8 cellular contexts compared by ENCODE assay signal in the genomic region with DNA sequence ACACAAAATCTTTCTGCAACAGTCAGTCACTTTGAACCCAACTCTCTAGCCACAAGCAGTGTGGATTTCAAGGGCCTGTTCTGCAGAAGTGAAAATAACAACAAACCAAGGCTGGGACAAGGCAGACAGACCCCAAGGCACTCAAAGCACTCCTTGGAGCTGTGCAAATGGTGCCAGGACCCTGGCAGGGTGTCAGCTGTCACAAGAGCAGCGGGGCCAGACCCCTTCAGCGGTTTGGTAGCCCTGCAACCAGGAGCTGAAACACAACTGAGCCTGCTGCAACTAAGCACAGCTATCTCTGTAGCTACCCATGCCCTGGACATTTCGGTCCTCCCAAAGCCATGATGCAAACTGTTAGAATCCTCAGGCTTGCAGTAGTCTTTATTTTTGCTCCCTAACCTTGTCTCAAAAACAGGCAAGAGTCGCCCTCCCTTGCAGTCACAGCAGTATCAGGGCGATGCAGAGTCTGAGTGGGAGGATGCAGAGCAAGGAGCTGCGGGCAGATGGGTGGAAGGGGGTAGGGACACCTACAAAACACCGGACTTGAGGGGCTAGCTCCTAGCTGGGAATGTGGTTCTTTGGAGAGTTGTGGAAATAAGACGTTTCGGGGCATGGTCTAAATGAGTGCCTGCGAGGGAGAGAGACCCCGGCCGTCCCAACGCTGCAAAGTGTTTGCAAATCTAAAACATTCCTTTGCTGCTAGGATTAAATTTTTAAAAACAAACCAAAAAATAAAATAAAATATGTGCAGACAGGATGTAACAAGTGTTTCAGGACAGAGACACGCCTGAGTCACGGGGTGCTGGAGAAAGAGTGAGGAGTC. TPM values are rescaled to one million over a fixed set of nuclear protein-coding genes. Genes with fewer than 3 reads are reported as not detected.
DNase-seq lines count a peak whose midpoint lies in the region; ATAC-seq and TF ChIP-seq lines count a peak whose summit lies in the region.

No MANE protein-coding gene starts in this region.

- peaks cover 11% of the 10 kb centered on the region for H3K79me1 ChIP-seq in neuronal stem cell (ENCODE audit: low read depth, low read length)

- H2AK5ac ChIP-seq in neuronal stem cell (ENCODE audit: low read depth, low read length), result peak overlapping the region; percentile 43

- no peak for DNase-seq in CD4-positive, alpha-beta T cell
- DNase-seq in NT2/D1 (ENCODE audit: low read depth, low spot score) (no peak), epithelial cell of prostate (ENCODE audit: low read depth, low spot score) (no peak), neuronal stem cell (ENCODE audit: low spot score) (no peak), NCI-H774 (lab: John Stamatoyannopoulos, UW) (no peak), HUDEP-2 (lab: John Stamatoyannopoulos, UW; ENCODE audit: unreplicated experiment in 76 of 76) (no peak), OCI-M2 (lab: John Stamatoyannopoulos, UW; ENCODE audit: unreplicated experiment) (no peak)

- H4K8ac ChIP-seq in neuronal stem cell (ENCODE audit: low read depth, low read length), result no peak overlapping the region

- H3K4me1 ChIP-seq in NT2/D1 (ENCODE audit: insufficient read depth, insufficient read length) (peaks cover 7% of the 10 kb centered on the region), neuronal stem cell (ENCODE audit: control insufficient read depth in 2 of 2, insufficient read depth in 1 of 2, low read depth in 1 of 2, low read length in 2 of 2) (peaks cover 33 to 40% of the 10 kb centered on the region in 2 donors)

- no peak overlapping the region for H3K14ac ChIP-seq in neuronal stem cell (ENCODE audit: low read length)

- H3K27ac Mint-ChIP-seq in CD4-positive, alpha-beta T cell, result no peak overlapping the region

- no peak for TF ChIP-seq CTCF in CD4-positive, alpha-beta T cell (IDR thresholded peaks at IDR 0.05)

- H3K4me2 ChIP-seq in neuronal stem cell (ENCODE audit: insufficient read depth, low read length, poor library complexity, severe bottlenecking), result peak overlapping the region; percentile 73

- peak overlapping the region; percentile 89 for H3K4me3 ChIP-seq in NT2/D1 (ENCODE audit: insufficient read length, low read depth)
- peak overlapping the region; percentile 82 to 97 for H3K4me3 ChIP-seq in neuronal stem cell (ENCODE audit: low read length in 2 of 2)

- H4K91ac ChIP-seq in neuronal stem cell (ENCODE audit: low read depth, low read length, poor library complexity), result no peak overlapping the region

- no peak overlapping the region for H2BK15ac ChIP-seq in neuronal stem cell (ENCODE audit: low read length)

- H3K36me3 ChIP-seq in NT2/D1 (ENCODE audit: insufficient read depth, insufficient read length, low read length), result peaks cover 45% of the 10 kb centered on the region
- H3K36me3 ChIP-seq in neuronal stem cell (replicated peaks in 1 of 2; ENCODE audit: control insufficient read depth in 2 of 2, insufficient read depth in 2 of 2, low read length in 2 of 2), result peaks cover 0 to 30% of the 10 kb centered on the region in 2 donors

- peak overlapping the region; percentile 99 for H3K9ac ChIP-seq in NT2/D1 (ENCODE audit: insufficient read length, low read depth)
- peak overlapping the region; percentile 98 for H3K9ac ChIP-seq in neuronal stem cell (ENCODE audit: low read depth, low read length, poor library complexity)

- no peaks in the 10 kb centered on the region for H3K36me3 Mint-ChIP-seq in CD4-positive, alpha-beta T cell (ENCODE audit: low read depth)

- H3K23ac ChIP-seq in neuronal stem cell (ENCODE audit: low read depth, low read length, poor library complexity), result no peak overlapping the region

- peak overlapping the region; percentile 97 for H2BK5ac ChIP-seq in neuronal stem cell (ENCODE audit: low read length)

- H3K18ac ChIP-seq in neuronal stem cell (ENCODE audit: low read length), result peak overlapping the region; percentile 100

- no peak for ATAC-seq in CD4-positive, alpha-beta T cell (ENCODE audit: poor library complexity)
- ATAC-seq in HG02973 (IDR thresholded peaks at IDR 0.05; ENCODE audit: unreplicated experiment), result no peak

- H3K4ac ChIP-seq in neuronal stem cell (ENCODE audit: low read length), result no peak overlapping the region

- POLR2A ChIA-PET in CD4-positive, alpha-beta T cell (lab: Charles Lee), result interaction anchor here (0.5 kb wide), 1 partner anchor 91 kb away, joined by 3 read pairs; no protein-coding TSS in a partner anchor

- peaks cover 14% of the 10 kb centered on the region for H3K4me1 Mint-ChIP-seq in CD4-positive, alpha-beta T cell (ENCODE audit: low read depth)

- WGBS in neuronal stem cell (ENCODE audit: extremely low coverage in 2 of 2, insufficient read length in 2 of 2, insufficient replicate concordance in 1 of 2), 2 donors, result no CpG with 5 or more reads among the region's 15 CpGs

- H3K9me3 Mint-ChIP-seq in CD4-positive, alpha-beta T cell, result no peaks in the 10 kb centered on the region

- no peak overlapping the region for H2BK12ac ChIP-seq in neuronal stem cell (ENCODE audit: low read length)

- CTCF ChIA-PET in CD4-positive, alpha-beta T cell (lab: Charles Lee), result interaction anchor here (1.0 kb wide), 1 partner anchor 717 kb away, joined by 3 read pairs; no protein-coding TSS in a partner anchor

- peak overlapping the region; percentile 78 for H3K4me3 Mint-ChIP-seq in CD4-positive, alpha-beta T cell

- no peak overlapping the region for H3K27ac ChIP-seq in CD4-positive, alpha-beta T cell (ENCODE audit: low read depth, low read length)
- H3K27ac ChIP-seq in epithelial cell of prostate (peak overlapping the region; percentile 83), neuronal stem cell (replicated peaks; ENCODE audit: low read length) (no peak overlapping the region)

- intact Hi-C loops in CD4-positive, alpha-beta T cell (cut with DNase I, micrococcal nuclease), result loop anchor here in 1 of 2 experiments (5.0 kb wide), 1 partner anchor 1935 kb away; no protein-coding TSS in a partner anchor

- peak overlapping the region; percentile 78 for H2AFZ ChIP-seq in neuronal stem cell (ENCODE audit: low read length)

- peaks cover 86% of the 10 kb centered on the region for H3K27me3 Mint-ChIP-seq in CD4-positive, alpha-beta T cell

- H3K27me3 ChIP-seq in CD4-positive, alpha-beta T cell (ENCODE audit: control insufficient read depth, insufficient read depth, low read length), result peaks cover 59% of the 10 kb centered on the region
- H3K27me3 ChIP-seq in NT2/D1 (ENCODE audit: insufficient read depth, insufficient read length) (no peaks in the 10 kb centered on the region), neuronal stem cell (ENCODE audit: control insufficient read depth in 3 of 3, insufficient read depth in 3 of 3, low read depth in 1 of 3, low read length in 3 of 3) (no peaks in the 10 kb centered on the region)

- no peaks in the 10 kb centered on the region for H3K9me3 ChIP-seq in CD4-positive, alpha-beta T cell (ENCODE audit: control insufficient read depth, low read length)
- H3K9me3 ChIP-seq in NT2/D1 (ENCODE audit: insufficient read depth, low read length) (no peaks in the 10 kb centered on the region), neuronal stem cell (replicated peaks in 1 of 2; ENCODE audit: control insufficient read depth in 2 of 2, insufficient read depth in 1 of 2, low read depth in 1 of 2, low read length in 2 of 2) (peaks cover 0 to 7% of the 10 kb centered on the region in 2 donors)

- no peak overlapping the region for H2BK120ac ChIP-seq in neuronal stem cell (ENCODE audit: low read depth, low read length)

RNA-seq across cellular contexts. Expression of gene NUAK1, which starts 1.1 kb away (rescaled TPM):
- under 1 TPM in 1 of 2 experiments, not detected in 1; 0.16 TPM for total RNA-seq in CD4-positive, alpha-beta T cell
- polyA plus RNA-seq in neuronal stem cell (2013, experiment 1 of 2), result 13.1 TPM
- polyA plus RNA-seq in neuronal stem cell (2013, experiment 2 of 2), result 13.4 TPM
